In the genomic region with DNA sequence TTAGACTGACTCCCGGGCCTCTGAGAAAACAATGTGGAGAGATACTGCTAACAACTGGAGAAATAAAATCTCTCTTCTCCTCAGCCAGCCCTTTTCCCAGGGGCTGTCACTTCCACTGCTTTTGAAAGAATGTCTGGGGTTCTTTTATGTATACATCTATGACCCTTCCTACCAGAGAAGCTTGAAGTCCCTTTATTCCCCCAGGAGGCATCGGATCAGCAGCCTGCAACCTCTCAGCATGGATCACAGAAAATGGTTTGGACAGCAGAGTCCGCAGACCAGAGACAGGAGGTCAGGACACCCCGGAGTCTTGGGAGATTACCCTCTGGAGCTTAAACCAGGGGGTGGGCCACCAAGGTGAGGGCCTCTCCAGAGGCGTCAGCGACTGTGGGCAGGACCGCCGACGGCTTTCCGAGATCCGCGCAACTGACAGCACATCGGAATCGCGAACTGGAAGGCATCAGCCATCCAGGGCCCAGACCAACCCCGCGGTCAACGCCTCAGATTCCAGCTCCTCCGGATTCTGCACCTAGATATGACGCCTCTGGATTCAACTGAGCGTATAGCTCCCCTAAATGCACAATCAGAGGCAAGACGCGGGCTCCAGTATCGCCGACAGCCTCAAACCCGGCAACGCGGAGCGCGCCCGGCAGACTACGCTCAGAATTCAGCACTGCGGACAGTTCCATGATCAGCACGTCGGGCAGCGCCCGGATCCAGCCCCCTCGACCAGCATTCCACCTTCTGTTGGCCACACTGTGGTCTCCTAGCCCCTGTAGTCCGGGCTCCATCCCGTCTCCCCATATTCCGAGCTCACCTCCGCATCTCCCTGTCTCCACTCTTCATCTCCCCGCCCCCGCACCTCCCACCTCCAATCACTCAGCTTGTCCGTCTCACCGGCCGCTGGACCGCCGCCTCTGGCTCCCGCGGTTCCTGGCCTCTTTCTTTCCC, we compare ENCODE assay signal across 1 cellular context.
TF ChIP-seq lines count a peak whose summit lies in the region.

No MANE protein-coding gene starts in this region.

TF ChIP-seq in K562, 482 proteins besides CTCF, POLR2A, EP300 and RAD21 (continued from another document and continues in another):
- TF ChIP-seq, protein P1, sequence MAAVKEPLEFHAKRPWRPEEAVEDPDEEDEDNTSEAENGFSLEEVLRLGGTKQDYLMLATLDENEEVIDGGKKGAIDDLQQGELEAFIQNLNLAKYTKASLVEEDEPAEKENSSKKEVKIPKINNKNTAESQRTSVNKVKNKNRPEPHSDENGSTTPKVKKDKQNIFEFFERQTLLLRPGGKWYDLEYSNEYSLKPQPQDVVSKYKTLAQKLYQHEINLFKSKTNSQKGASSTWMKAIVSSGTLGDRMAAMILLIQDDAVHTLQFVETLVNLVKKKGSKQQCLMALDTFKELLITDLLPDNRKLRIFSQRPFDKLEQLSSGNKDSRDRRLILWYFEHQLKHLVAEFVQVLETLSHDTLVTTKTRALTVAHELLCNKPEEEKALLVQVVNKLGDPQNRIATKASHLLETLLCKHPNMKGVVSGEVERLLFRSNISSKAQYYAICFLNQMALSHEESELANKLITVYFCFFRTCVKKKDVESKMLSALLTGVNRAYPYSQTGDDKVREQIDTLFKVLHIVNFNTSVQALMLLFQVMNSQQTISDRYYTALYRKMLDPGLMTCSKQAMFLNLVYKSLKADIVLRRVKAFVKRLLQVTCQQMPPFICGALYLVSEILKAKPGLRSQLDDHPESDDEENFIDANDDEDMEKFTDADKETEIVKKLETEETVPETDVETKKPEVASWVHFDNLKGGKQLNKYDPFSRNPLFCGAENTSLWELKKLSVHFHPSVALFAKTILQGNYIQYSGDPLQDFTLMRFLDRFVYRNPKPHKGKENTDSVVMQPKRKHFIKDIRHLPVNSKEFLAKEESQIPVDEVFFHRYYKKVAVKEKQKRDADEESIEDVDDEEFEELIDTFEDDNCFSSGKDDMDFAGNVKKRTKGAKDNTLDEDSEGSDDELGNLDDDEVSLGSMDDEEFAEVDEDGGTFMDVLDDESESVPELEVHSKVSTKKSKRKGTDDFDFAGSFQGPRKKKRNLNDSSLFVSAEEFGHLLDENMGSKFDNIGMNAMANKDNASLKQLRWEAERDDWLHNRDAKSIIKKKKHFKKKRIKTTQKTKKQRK (IDR thresholded peaks at IDR 0.05; ENCODE audit: borderline replicate concordance, low read depth, low read length): no peak
- peak; percentile 90 for TF ChIP-seq GABPB1 (CRISPR knock-in tag; IDR thresholded peaks at IDR 0.05)
- peak; percentile 55; the same call in 1 of the 2 replicates for TF ChIP-seq ZBTB17 (CRISPR knock-in tag; IDR thresholded peaks at IDR 0.05)
- TF ChIP-seq STAT5B (CRISPR knock-in tag; IDR thresholded peaks at IDR 0.05): no peak
- no peak for TF ChIP-seq FUS (optimal IDR thresholded peaks at IDR 0.05; ENCODE audit: low read depth, low read length)
- TF ChIP-seq, protein P2, sequence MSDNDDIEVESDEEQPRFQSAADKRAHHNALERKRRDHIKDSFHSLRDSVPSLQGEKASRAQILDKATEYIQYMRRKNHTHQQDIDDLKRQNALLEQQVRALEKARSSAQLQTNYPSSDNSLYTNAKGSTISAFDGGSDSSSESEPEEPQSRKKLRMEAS (CRISPR knock-in tag; IDR thresholded peaks at IDR 0.05): peak; percentile 77
- no peak for TF ChIP-seq ADNP (tag; IDR thresholded peaks at IDR 0.05)
- peak in 1 of 3 experiments; percentile 27 for TF ChIP-seq YY1 (IDR thresholded peaks at IDR 0.05; ENCODE audit: borderline replicate concordance in 1 of 3, control insufficient read depth in 1 of 3, extremely low read depth in 1 of 3, insufficient read depth in 3 of 3, insufficient read length in 1 of 3, insufficient replicate concordance in 2 of 3, low read depth in 1 of 3, low read length in 2 of 3)
- no peak for TF ChIP-seq ZNF586 (CRISPR knock-in tag; conservative IDR thresholded peaks at IDR 0.05)
- 0 out of 2 replicates have a peak, but pooled peaks have one; percentile 10 for TF ChIP-seq BCL6 (CRISPR knock-in tag; IDR thresholded peaks at IDR 0.05)
- peak; percentile 21; the same call in 1 of the 2 replicates for TF ChIP-seq HCFC1 (IDR thresholded peaks at IDR 0.05; ENCODE audit: low read depth, low read length)
- TF ChIP-seq, protein P3, sequence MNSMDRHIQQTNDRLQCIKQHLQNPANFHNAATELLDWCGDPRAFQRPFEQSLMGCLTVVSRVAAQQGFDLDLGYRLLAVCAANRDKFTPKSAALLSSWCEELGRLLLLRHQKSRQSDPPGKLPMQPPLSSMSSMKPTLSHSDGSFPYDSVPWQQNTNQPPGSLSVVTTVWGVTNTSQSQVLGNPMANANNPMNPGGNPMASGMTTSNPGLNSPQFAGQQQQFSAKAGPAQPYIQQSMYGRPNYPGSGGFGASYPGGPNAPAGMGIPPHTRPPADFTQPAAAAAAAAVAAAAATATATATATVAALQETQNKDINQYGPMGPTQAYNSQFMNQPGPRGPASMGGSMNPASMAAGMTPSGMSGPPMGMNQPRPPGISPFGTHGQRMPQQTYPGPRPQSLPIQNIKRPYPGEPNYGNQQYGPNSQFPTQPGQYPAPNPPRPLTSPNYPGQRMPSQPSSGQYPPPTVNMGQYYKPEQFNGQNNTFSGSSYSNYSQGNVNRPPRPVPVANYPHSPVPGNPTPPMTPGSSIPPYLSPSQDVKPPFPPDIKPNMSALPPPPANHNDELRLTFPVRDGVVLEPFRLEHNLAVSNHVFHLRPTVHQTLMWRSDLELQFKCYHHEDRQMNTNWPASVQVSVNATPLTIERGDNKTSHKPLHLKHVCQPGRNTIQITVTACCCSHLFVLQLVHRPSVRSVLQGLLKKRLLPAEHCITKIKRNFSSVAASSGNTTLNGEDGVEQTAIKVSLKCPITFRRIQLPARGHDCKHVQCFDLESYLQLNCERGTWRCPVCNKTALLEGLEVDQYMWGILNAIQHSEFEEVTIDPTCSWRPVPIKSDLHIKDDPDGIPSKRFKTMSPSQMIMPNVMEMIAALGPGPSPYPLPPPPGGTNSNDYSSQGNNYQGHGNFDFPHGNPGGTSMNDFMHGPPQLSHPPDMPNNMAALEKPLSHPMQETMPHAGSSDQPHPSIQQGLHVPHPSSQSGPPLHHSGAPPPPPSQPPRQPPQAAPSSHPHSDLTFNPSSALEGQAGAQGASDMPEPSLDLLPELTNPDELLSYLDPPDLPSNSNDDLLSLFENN (IDR thresholded peaks at IDR 0.05; ENCODE audit: low read depth in 2 of 2, low read length in 2 of 2): no peak
- TF ChIP-seq, protein P4, sequence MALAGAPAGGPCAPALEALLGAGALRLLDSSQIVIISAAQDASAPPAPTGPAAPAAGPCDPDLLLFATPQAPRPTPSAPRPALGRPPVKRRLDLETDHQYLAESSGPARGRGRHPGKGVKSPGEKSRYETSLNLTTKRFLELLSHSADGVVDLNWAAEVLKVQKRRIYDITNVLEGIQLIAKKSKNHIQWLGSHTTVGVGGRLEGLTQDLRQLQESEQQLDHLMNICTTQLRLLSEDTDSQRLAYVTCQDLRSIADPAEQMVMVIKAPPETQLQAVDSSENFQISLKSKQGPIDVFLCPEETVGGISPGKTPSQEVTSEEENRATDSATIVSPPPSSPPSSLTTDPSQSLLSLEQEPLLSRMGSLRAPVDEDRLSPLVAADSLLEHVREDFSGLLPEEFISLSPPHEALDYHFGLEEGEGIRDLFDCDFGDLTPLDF (CRISPR knock-in tag; IDR thresholded peaks at IDR 0.05): peak; percentile 99
- peak; percentile 26; the same call in 1 of the 2 replicates for TF ChIP-seq KLF6 (CRISPR knock-in tag; IDR thresholded peaks at IDR 0.05; ENCODE audit: borderline replicate concordance)
- no peak for TF ChIP-seq CBX5 (IDR thresholded peaks at IDR 0.05; ENCODE audit: borderline replicate concordance, low read depth)
- peak; percentile 63 for TF ChIP-seq ZNF121 (CRISPR knock-in tag; conservative IDR thresholded peaks at IDR 0.05)
- TF ChIP-seq FOXK2 (conservative IDR thresholded peaks at IDR 0.05 in 1 of 2, IDR thresholded peaks at IDR 0.05 in 1 of 2; ENCODE audit: low read depth in 2 of 2): no peak
- TF ChIP-seq TRIM28 (IDR thresholded peaks at IDR 0.05): no peak
- no peak for TF ChIP-seq PHTF2 (CRISPR knock-in tag; IDR thresholded peaks at IDR 0.05)
- no peak for TF ChIP-seq GATAD2B (IDR thresholded peaks at IDR 0.05; ENCODE audit: borderline replicate concordance)
- peak; percentile 93 for TF ChIP-seq ZNF263 (CRISPR knock-in tag; IDR thresholded peaks at IDR 0.05; ENCODE audit: borderline replicate concordance)
- no peak for TF ChIP-seq DDX20 (tag; IDR thresholded peaks at IDR 0.05; ENCODE audit: low read depth)
- TF ChIP-seq YBX1 (IDR thresholded peaks at IDR 0.05): no peak
- TF ChIP-seq, protein P5, sequence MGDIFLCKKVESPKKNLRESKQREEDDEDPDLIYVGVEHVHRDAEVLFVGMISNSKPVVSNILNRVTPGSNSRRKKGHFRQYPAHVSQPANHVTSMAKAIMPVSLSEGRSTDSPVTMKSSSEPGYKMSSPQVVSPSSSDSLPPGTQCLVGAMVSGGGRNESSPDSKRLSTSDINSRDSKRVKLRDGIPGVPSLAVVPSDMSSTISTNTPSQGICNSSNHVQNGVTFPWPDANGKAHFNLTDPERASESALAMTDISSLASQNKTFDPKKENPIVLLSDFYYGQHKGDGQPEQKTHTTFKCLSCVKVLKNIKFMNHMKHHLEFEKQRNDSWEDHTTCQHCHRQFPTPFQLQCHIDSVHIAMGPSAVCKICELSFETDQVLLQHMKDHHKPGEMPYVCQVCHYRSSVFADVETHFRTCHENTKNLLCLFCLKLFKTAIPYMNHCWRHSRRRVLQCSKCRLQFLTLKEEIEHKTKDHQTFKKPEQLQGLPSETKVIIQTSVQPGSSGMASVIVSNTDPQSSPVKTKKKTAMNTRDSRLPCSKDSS (IDR thresholded peaks at IDR 0.05; ENCODE audit: low read depth, partially characterized antibody): no peak
- TF ChIP-seq ZNF316 (IDR thresholded peaks at IDR 0.05): no peak
- 0 out of 4 replicates have a peak, but pooled peaks of 1 of the 2 experiments have one; percentile 68 for TF ChIP-seq KDM4B (IDR thresholded peaks at IDR 0.05; ENCODE audit: borderline replicate concordance in 2 of 2, low read depth in 1 of 2)
- TF ChIP-seq CBFA2T2 (conservative IDR thresholded peaks at IDR 0.05): no peak
- no peak for TF ChIP-seq L3MBTL2 (IDR thresholded peaks at IDR 0.05)
- peak; percentile 44; the same call in 1 of the 2 replicates for TF ChIP-seq SP1 (CRISPR knock-in tag; IDR thresholded peaks at IDR 0.05)
- TF ChIP-seq MCM3 (IDR thresholded peaks at IDR 0.05): no peak
- peak; percentile 96 for TF ChIP-seq LCOR (CRISPR knock-in tag; IDR thresholded peaks at IDR 0.05)
- TF ChIP-seq IFI16 (CRISPR knock-in tag; IDR thresholded peaks at IDR 0.05): no peak
- no peak for TF ChIP-seq CBFA2T3 (IDR thresholded peaks at IDR 0.05)
- no peak for TF ChIP-seq RFX1 (IDR thresholded peaks at IDR 0.05)
- TF ChIP-seq, protein P6, sequence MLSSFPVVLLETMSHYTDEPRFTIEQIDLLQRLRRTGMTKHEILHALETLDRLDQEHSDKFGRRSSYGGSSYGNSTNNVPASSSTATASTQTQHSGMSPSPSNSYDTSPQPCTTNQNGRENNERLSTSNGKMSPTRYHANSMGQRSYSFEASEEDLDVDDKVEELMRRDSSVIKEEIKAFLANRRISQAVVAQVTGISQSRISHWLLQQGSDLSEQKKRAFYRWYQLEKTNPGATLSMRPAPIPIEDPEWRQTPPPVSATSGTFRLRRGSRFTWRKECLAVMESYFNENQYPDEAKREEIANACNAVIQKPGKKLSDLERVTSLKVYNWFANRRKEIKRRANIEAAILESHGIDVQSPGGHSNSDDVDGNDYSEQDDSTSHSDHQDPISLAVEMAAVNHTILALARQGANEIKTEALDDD (IDR thresholded peaks at IDR 0.05): no peak
- TF ChIP-seq, protein P7, sequence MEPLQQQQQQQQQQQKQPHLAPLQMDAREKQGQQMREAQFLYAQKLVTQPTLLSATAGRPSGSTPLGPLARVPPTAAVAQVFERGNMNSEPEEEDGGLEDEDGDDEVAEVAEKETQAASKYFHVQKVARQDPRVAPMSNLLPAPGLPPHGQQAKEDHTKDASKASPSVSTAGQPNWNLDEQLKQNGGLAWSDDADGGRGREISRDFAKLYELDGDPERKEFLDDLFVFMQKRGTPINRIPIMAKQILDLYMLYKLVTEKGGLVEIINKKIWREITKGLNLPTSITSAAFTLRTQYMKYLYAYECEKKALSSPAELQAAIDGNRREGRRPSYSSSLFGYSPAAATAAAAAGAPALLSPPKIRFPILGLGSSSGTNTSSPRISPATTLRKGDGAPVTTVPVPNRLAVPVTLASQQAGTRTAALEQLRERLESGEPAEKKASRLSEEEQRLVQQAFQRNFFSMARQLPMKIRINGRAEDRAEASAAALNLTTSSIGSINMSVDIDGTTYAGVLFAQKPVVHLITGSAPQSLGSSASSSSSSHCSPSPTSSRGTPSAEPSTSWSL (CRISPR knock-in tag; IDR thresholded peaks at IDR 0.05; ENCODE audit: borderline replicate concordance): no peak
- TF ChIP-seq, protein P8, sequence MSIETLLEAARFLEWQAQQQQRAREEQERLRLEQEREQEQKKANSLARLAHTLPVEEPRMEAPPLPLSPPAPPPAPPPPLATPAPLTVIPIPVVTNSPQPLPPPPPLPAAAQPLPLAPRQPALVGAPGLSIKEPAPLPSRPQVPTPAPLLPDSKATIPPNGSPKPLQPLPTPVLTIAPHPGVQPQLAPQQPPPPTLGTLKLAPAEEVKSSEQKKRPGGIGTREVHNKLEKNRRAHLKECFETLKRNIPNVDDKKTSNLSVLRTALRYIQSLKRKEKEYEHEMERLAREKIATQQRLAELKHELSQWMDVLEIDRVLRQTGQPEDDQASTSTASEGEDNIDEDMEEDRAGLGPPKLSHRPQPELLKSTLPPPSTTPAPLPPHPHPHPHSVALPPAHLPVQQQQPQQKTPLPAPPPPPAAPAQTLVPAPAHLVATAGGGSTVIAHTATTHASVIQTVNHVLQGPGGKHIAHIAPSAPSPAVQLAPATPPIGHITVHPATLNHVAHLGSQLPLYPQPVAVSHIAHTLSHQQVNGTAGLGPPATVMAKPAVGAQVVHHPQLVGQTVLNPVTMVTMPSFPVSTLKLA (conservative IDR thresholded peaks at IDR 0.05): peak in 1 of 2 experiments; percentile 85; a peak in 2 of 4 replicates
- TF ChIP-seq SMAD4 (CRISPR knock-in tag; conservative IDR thresholded peaks at IDR 0.05): peak; percentile 86
- no peak for TF ChIP-seq ZC3H4 (CRISPR knock-in tag; IDR thresholded peaks at IDR 0.05; ENCODE audit: borderline replicate concordance)
- TF ChIP-seq XRCC4 (IDR thresholded peaks at IDR 0.05; ENCODE audit: extremely low read depth, insufficient read depth, insufficient read length): no peak
- no peak for TF ChIP-seq THRAP3 (IDR thresholded peaks at IDR 0.05; ENCODE audit: borderline replicate concordance)
- TF ChIP-seq SMAD1 (IDR thresholded peaks at IDR 0.05; ENCODE audit: low read depth, low read length, partially characterized antibody): no peak
- TF ChIP-seq CBX8 (IDR thresholded peaks at IDR 0.05; ENCODE audit: borderline replicate concordance, extremely low read depth, low read depth, low read length, poor library complexity, severe bottlenecking): no peak
- TF ChIP-seq, protein P9, sequence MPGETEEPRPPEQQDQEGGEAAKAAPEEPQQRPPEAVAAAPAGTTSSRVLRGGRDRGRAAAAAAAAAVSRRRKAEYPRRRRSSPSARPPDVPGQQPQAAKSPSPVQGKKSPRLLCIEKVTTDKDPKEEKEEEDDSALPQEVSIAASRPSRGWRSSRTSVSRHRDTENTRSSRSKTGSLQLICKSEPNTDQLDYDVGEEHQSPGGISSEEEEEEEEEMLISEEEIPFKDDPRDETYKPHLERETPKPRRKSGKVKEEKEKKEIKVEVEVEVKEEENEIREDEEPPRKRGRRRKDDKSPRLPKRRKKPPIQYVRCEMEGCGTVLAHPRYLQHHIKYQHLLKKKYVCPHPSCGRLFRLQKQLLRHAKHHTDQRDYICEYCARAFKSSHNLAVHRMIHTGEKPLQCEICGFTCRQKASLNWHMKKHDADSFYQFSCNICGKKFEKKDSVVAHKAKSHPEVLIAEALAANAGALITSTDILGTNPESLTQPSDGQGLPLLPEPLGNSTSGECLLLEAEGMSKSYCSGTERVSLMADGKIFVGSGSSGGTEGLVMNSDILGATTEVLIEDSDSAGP (CRISPR knock-in tag; IDR thresholded peaks at IDR 0.05): peak; percentile 61; the same call in 1 of the 2 replicates
- TF ChIP-seq FOS (IDR thresholded peaks at IDR 0.05; ENCODE audit: extremely low read depth, insufficient read length): no peak
- no peak for TF ChIP-seq ZNF174 (CRISPR knock-in tag; IDR thresholded peaks at IDR 0.05)
